Comparison of ENCODE assay signal across 7 cellular contexts in genomic region chr2:1742680-1743395, GRCh38. TPM values are rescaled to one million over a fixed set of nuclear protein-coding genes. Genes with fewer than 3 reads are reported as not detected.
DNase-seq lines count a peak whose midpoint lies in the region; ATAC-seq, FAIRE-seq and TF ChIP-seq lines count a peak whose summit lies in the region.

No MANE protein-coding gene starts in this region.

- peak overlapping the region; percentile 71 for H3K4me3 ChIP-seq in fibroblast of pulmonary artery (replicated peaks; ENCODE audit: low read depth, low read length)
- H3K4me3 ChIP-seq in muscle layer of duodenum (ENCODE audit: low read depth in 1 of 2, low read length in 2 of 2), result peak overlapping the region; percentile 52 to 76

- DNase-seq in HFFc6, result peak; percentile 92
- peak; percentile 71 for DNase-seq in activated CD8-positive, alpha-beta memory T cell treated with anti-CD3 and anti-CD28 coated beads for 24 hours
- peak; percentile 95 for DNase-seq in fibroblast of pulmonary artery (ENCODE audit: low read depth)
- DNase-seq in type B pancreatic cell (ENCODE audit: extremely low spot score, unreplicated experiment), result peak; percentile 82
- no peak for DNase-seq in GM12892 (ENCODE audit: insufficient read length)

- H3K4me1 Mint-ChIP-seq in HFFc6 (ENCODE audit: low read depth) (peaks cover 55% of the 10 kb centered on the region), type B pancreatic cell (ENCODE audit: unreplicated experiment) (peaks cover 12% of the 10 kb centered on the region)

- ATAC-seq in HG03025 (IDR thresholded peaks at IDR 0.05; ENCODE audit: low FRiP score, unreplicated experiment), result no peak

- H3K27ac ChIP-seq in muscle layer of duodenum (ENCODE audit: low read length), result peak overlapping the region; percentile 63

- peaks cover 5 to 49% of the 10 kb centered on the region in 2 donors for H3K4me1 ChIP-seq in muscle layer of duodenum (ENCODE audit: control insufficient read depth in 1 of 2, insufficient read depth in 2 of 2, low read length in 2 of 2)

- TF ChIP-seq POLR2A in GM12892 (IDR thresholded peaks at IDR 0.05; ENCODE audit: low read depth, low read length), result no peak

- H3K4me3 Mint-ChIP-seq in HFFc6, result peak overlapping the region; percentile 97
- peak overlapping the region; percentile 97 for H3K4me3 Mint-ChIP-seq in type B pancreatic cell

- TF ChIP-seq CTCF in HFFc6 (IDR thresholded peaks at IDR 0.05) (peak; percentile 72), fibroblast of pulmonary artery (IDR thresholded peaks at IDR 0.05; ENCODE audit: low read length, missing control alignments) (peak; percentile 51), type B pancreatic cell (conservative IDR thresholded peaks at IDR 0.05) (peak; percentile 50)

- no peaks in the 10 kb centered on the region for H3K9me3 Mint-ChIP-seq in HFFc6
- H3K9me3 Mint-ChIP-seq in type B pancreatic cell, result no peaks in the 10 kb centered on the region

- no peaks in the 10 kb centered on the region for H3K9me3 ChIP-seq in muscle layer of duodenum (ENCODE audit: control insufficient read depth in 1 of 2, low read length in 2 of 2)

- peak overlapping the region; percentile 97 for H3K27ac Mint-ChIP-seq in HFFc6
- peak overlapping the region; percentile 95 for H3K27ac Mint-ChIP-seq in type B pancreatic cell

- peaks cover 11% of the 10 kb centered on the region for H3K27me3 Mint-ChIP-seq in HFFc6 (ENCODE audit: insufficient read depth)
- H3K27me3 Mint-ChIP-seq in type B pancreatic cell, result peaks cover 21% of the 10 kb centered on the region

- H3K36me3 Mint-ChIP-seq in HFFc6 (ENCODE audit: low read depth) (peaks cover 37% of the 10 kb centered on the region), type B pancreatic cell (peaks cover 16% of the 10 kb centered on the region)

- H3K36me3 ChIP-seq in muscle layer of duodenum (ENCODE audit: control insufficient read depth in 1 of 2, insufficient read depth in 2 of 2, low read length in 2 of 2), result no peaks in the 10 kb centered on the region

- H3K27me3 ChIP-seq in muscle layer of duodenum (ENCODE audit: low read depth, low read length), result no peaks in the 10 kb centered on the region

- no peak for FAIRE-seq in GM12892 (lab: Jason Lieb, UNC)

RNA-seq across cellular contexts. Expression of gene PXDN, which starts 1.5 kb away (rescaled TPM):
- 100 to 1,000 TPM; 283 to 403 (median 323) TPM for total RNA-seq in HFFc6 (2021; fragmentation: NEBNext Ultra II Directional; extraction: Animal tissue kit (Norgen Biotek cat#: 25700))
- 58.4 and 150 TPM in 2 replicates for total RNA-seq in type B pancreatic cell (ENCODE audit: low replicate concordance)
- 0.04 TPM for polyA plus RNA-seq in GM12892 (2012; ENCODE audit: missing spikeins)
